34 cellular contexts compared by ENCODE assay signal in the genomic region with DNA sequence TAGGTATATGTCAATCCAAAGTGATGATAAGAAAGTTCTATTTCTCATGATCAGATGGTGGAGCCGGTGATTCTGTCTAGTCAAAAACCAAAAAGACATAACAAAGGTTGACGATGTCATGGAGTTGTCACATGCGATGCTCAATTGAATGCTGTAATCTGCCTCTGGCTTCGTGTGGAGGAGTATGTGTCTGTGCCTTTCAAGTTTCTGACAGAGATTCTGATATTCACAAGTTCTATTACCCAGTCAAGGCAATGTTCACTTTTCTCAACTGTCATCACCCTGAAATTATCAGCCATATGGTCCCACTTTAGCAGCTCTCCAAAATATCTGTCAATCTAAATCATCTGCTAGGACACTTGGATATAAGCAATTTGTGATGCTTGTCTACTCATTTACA.
"Had no signal": no experiment of that assay in that cellular context is flagged by ENCODE, and none has a peak within 500 bp of the region (broad histone marks: within the 10 kb centered on the region; RNA-seq: fewer than 3 reads in every experiment).

No MANE protein-coding gene starts in this region.

- H3K4me3 Mint-ChIP-seq: activated CD4-positive, alpha-beta memory T cell treated with anti-CD3 and anti-CD28 coated beads, Interleukin-2, amount 10 ng/mL, durations not matched to agents 7 days and 5 days; activated naive CD8-positive, alpha-beta T cell treated with anti-CD3 and anti-CD28 coated beads for 36 hours; activated T-cell treated with anti-CD3 and anti-CD28 coated beads, Interleukin-2, amount 50 U/mL, for 72 hours; activated T-helper 17 cell treated with anti-CD3 and anti-CD28 coated beads, Interleukin-2, amount 50 U/mL, for 72 hours; central memory CD8-positive, alpha-beta T cell had no signal

- H3K9me3 ChIP-seq: colonic mucosa, SJCRH30 had no signal

- H3K27ac ChIP-seq: brain microvascular endothelial cell, cardiac muscle cell, colonic mucosa, SJCRH30, SK-N-MC, WERI-Rb-1 had no signal

- DNase-seq: activated CD4-positive, alpha-beta memory T cell treated with anti-CD3 and anti-CD28 coated beads, Interleukin-2, amount 10 ng/mL, durations not matched to agents 7 days and 5 days; activated CD4-positive, alpha-beta T cell treated with anti-CD3 and anti-CD28 coated beads for 1 hour; activated CD4-positive, alpha-beta T cell treated with anti-CD3 and anti-CD28 coated beads for 48 hours; activated CD4-positive, CD25-positive, alpha-beta regulatory T cell; activated CD8-positive, alpha-beta memory T cell treated with anti-CD3 and anti-CD28 coated beads for 24 hours; activated effector memory CD4-positive, alpha-beta T cell treated with anti-CD3 and anti-CD28 coated beads, Interleukin-2, amount 50 U/mL, for 16 hours; activated naive CD4-positive, alpha-beta T cell; activated naive CD4-positive, alpha-beta T cell treated with anti-CD3 and anti-CD28 coated beads, Interleukin-2, amount 50 U/mL, for 16 hours; activated naive CD8-positive, alpha-beta T cell treated with anti-CD3 and anti-CD28 coated beads for 36 hours; activated T-cell treated with anti-CD3 and anti-CD28 coated beads, Interleukin-2, amount 50 U/mL, for 1 hour; activated T-cell treated with anti-CD3 and anti-CD28 coated beads, Interleukin-2, amount 50 U/mL, for 72 hours; amniotic stem cell; aorta; brain microvascular endothelial cell; colonic mucosa; Kasumi-1; KG1; MM.1S; MV-4-11; NCI-H1092; NCI-H1436 treated with DMSO at 0.1 percent for 48 hours; NCI-H187 treated with DMSO at 0.1 percent for 48 hours; NCI-H2081; NCI-H226; NCI-H510A; SHP77; SJCRH30; T1000; WERI-Rb-1 had no signal

- ATAC-seq: activated T-cell treated with anti-CD3 and anti-CD28 coated beads, Interleukin-2, amount 50 U/mL, for 72 hours; activated T-helper 17 cell treated with anti-CD3 and anti-CD28 coated beads, Interleukin-2, amount 50 U/mL, for 72 hours; Panc1 had no signal

- H3K4me3 ChIP-seq: cardiac muscle cell, colonic mucosa, SJCRH30, SK-N-MC had no signal

- H3K36me3 ChIP-seq: brain microvascular endothelial cell, cardiac muscle cell, colonic mucosa, SJCRH30, WERI-Rb-1 had no signal

- H3K27me3 ChIP-seq: brain microvascular endothelial cell, cardiac muscle cell, colonic mucosa, SJCRH30 had no signal

- H3K36me3 Mint-ChIP-seq: activated naive CD8-positive, alpha-beta T cell treated with anti-CD3 and anti-CD28 coated beads for 36 hours had no signal

- H3K27me3 Mint-ChIP-seq: activated CD4-positive, alpha-beta memory T cell treated with anti-CD3 and anti-CD28 coated beads, Interleukin-2, amount 10 ng/mL, durations not matched to agents 7 days and 5 days; activated naive CD8-positive, alpha-beta T cell treated with anti-CD3 and anti-CD28 coated beads for 36 hours; activated T-helper 17 cell treated with anti-CD3 and anti-CD28 coated beads, Interleukin-2, amount 50 U/mL, for 72 hours; central memory CD8-positive, alpha-beta T cell had no signal

- H3K4me1 ChIP-seq: colonic mucosa, SJCRH30 had no signal

- H3K27ac Mint-ChIP-seq: activated CD4-positive, alpha-beta memory T cell treated with anti-CD3 and anti-CD28 coated beads, Interleukin-2, amount 10 ng/mL, durations not matched to agents 7 days and 5 days; activated naive CD8-positive, alpha-beta T cell treated with anti-CD3 and anti-CD28 coated beads for 36 hours; activated T-cell treated with anti-CD3 and anti-CD28 coated beads, Interleukin-2, amount 50 U/mL, for 72 hours; activated T-helper 17 cell treated with anti-CD3 and anti-CD28 coated beads, Interleukin-2, amount 50 U/mL, for 72 hours had no signal

- H3K4me1 Mint-ChIP-seq: activated CD4-positive, alpha-beta memory T cell treated with anti-CD3 and anti-CD28 coated beads, Interleukin-2, amount 10 ng/mL, durations not matched to agents 7 days and 5 days; activated naive CD8-positive, alpha-beta T cell treated with anti-CD3 and anti-CD28 coated beads for 36 hours; activated T-helper 17 cell treated with anti-CD3 and anti-CD28 coated beads, Interleukin-2, amount 50 U/mL, for 72 hours; central memory CD8-positive, alpha-beta T cell had no signal
